12 cellular contexts compared by ENCODE assay signal in genomic region chr6:90121982-90122381, GRCh38.
A peak's percentile ranks its signal among the peaks of the same experiment; 100 is the strongest.
DNase-seq lines count a peak whose midpoint lies in the region; ATAC-seq, FAIRE-seq and TF ChIP-seq lines count a peak whose summit lies in the region.
"Had no signal": no experiment of that assay in that cellular context is flagged by ENCODE, and none has a peak within 500 bp of the region (broad histone marks: within the 10 kb centered on the region; RNA-seq: fewer than 3 reads in every experiment).

No MANE protein-coding gene starts in this region.

- peaks cover 5 to 7% of the 10 kb centered on the region in 2 donors for H3K9me3 Mint-ChIP-seq in activated naive CD4-positive, alpha-beta T cell treated with anti-CD3 and anti-CD28 coated beads, Interleukin-2, amount 50 U/mL, for 72 hours
- peaks cover 2% of the 10 kb centered on the region for H3K9me3 Mint-ChIP-seq in astrocyte (ENCODE audit: unreplicated experiment)
- H3K9me3 Mint-ChIP-seq in stimulated activated naive CD8-positive, alpha-beta T cell treated with anti-CD3 and anti-CD28 coated beads, Interleukin-15, Interleukin-2, amounts not matched to agents 100 ng/mL and 50 ng/mL, for 24 hours, result peaks cover 8% of the 10 kb centered on the region

- H3K9me3 ChIP-seq in astrocyte (ENCODE audit: insufficient read depth, low read depth, low read length), result no peaks in the 10 kb centered on the region
- no peaks in the 10 kb centered on the region for H3K9me3 ChIP-seq in upper lobe of left lung

- H3K27me3 Mint-ChIP-seq in astrocyte (ENCODE audit: low read depth, unreplicated experiment), result no peaks in the 10 kb centered on the region
- H3K27me3 Mint-ChIP-seq in stimulated activated naive CD8-positive, alpha-beta T cell treated with anti-CD3 and anti-CD28 coated beads, Interleukin-15, Interleukin-2, amounts not matched to agents 100 ng/mL and 50 ng/mL, for 24 hours, result no peaks in the 10 kb centered on the region

- no peak overlapping the region for H3K4me2 ChIP-seq in astrocyte (ENCODE audit: low read length)

- peaks cover 19 to 32% of the 10 kb centered on the region in 2 donors for H3K36me3 Mint-ChIP-seq in activated naive CD4-positive, alpha-beta T cell treated with anti-CD3 and anti-CD28 coated beads, Interleukin-2, amount 50 U/mL, for 72 hours
- H3K36me3 Mint-ChIP-seq in astrocyte (ENCODE audit: low read depth, unreplicated experiment), result no peaks in the 10 kb centered on the region
- H3K36me3 Mint-ChIP-seq in stimulated activated naive CD8-positive, alpha-beta T cell treated with anti-CD3 and anti-CD28 coated beads, Interleukin-15, Interleukin-2, amounts not matched to agents 100 ng/mL and 50 ng/mL, for 24 hours (ENCODE audit: low read depth), result peaks cover 56% of the 10 kb centered on the region

- H3K4me1 ChIP-seq in astrocyte (ENCODE audit: insufficient read depth, low read length) (peaks cover 14% of the 10 kb centered on the region), upper lobe of left lung (peaks cover 0 to 16% (median 3%) of the 10 kb centered on the region in 4 donors)

- no peak overlapping the region for H3K9ac ChIP-seq in astrocyte (ENCODE audit: low read length)

- H3K4me1 Mint-ChIP-seq in astrocyte (ENCODE audit: low read depth, unreplicated experiment), result peaks cover 13% of the 10 kb centered on the region
- peaks cover 94% of the 10 kb centered on the region for H3K4me1 Mint-ChIP-seq in stimulated activated naive CD8-positive, alpha-beta T cell treated with anti-CD3 and anti-CD28 coated beads, Interleukin-15, Interleukin-2, amounts not matched to agents 100 ng/mL and 50 ng/mL, for 24 hours (ENCODE audit: low read depth)

- H3K27ac ChIP-seq in astrocyte (ENCODE audit: low read depth, low read length) (no peak overlapping the region), upper lobe of left lung (no peak overlapping the region)
- H3K27ac ChIP-seq: skin epidermis had no signal

- H2AFZ ChIP-seq in astrocyte (ENCODE audit: low read depth, low read length), result no peak overlapping the region

- FAIRE-seq in astrocyte (lab: Jason Lieb, UNC), result no peak

- no peak for TF ChIP-seq POLR2A in upper lobe of left lung (IDR thresholded peaks at IDR 0.05)

- 72 to 74% methylated on average over 4 of the region's 4 CpGs for WGBS in upper lobe of left lung, 2 donors

- no peak overlapping the region for H3K4me3 ChIP-seq in astrocyte (ENCODE audit: insufficient read depth, low read depth, low read length)
- H3K4me3 ChIP-seq in upper lobe of left lung, result no peak overlapping the region
- H3K4me3 ChIP-seq: skin epidermis had no signal

- no peaks in the 10 kb centered on the region for H3K36me3 ChIP-seq in astrocyte (ENCODE audit: insufficient read depth, low read length)
- H3K36me3 ChIP-seq in upper lobe of left lung, result no peaks in the 10 kb centered on the region

- H3K79me2 ChIP-seq in astrocyte (ENCODE audit: insufficient read depth, low read length), result no peaks in the 10 kb centered on the region

- H4K20me1 ChIP-seq in astrocyte (ENCODE audit: insufficient read depth, low read length), result no peaks in the 10 kb centered on the region

- H3K27me3 ChIP-seq in astrocyte (ENCODE audit: insufficient read depth, low read length), result no peaks in the 10 kb centered on the region
- no peaks in the 10 kb centered on the region for H3K27me3 ChIP-seq in upper lobe of left lung

- ATAC-seq in activated naive CD4-positive, alpha-beta T cell treated with anti-CD3 and anti-CD28 coated beads, Interleukin-2, amount 50 U/mL, for 72 hours, result peak; percentile 92 to 96
- peak; percentile 70 for ATAC-seq in HG03432 (IDR thresholded peaks at IDR 0.05; ENCODE audit: unreplicated experiment)
- no peak for ATAC-seq in upper lobe of left lung (ENCODE audit: low FRiP score in 2 of 2)

- DNase-seq in activated naive CD4-positive, alpha-beta T cell treated with anti-CD3 and anti-CD28 coated beads, Interleukin-2, amount 50 U/mL, for 72 hours (ENCODE audit: low spot score in 2 of 2), result peak in 1 of 2 donors; percentile 78
- DNase-seq in activated naive CD4-positive, alpha-beta T cell treated with Interleukin-2 at 50 U/mL for 16 hours, result no peak
- peak; percentile 39 for DNase-seq in astrocyte (ENCODE audit: low read depth)
- DNase-seq in upper lobe of left lung, result no peak
- no peak for DNase-seq in cerebellar nuclear complex (lab: John Stamatoyannopoulos, UW)
- DNase-seq in COR-L47 (lab: John Stamatoyannopoulos, UW), result no peak
- DNase-seq: AML-193; effector CD4-positive, alpha-beta T cell; NCI-H510A had no signal

- TF ChIP-seq CTCF in astrocyte (IDR thresholded peaks at IDR 0.05; ENCODE audit: insufficient read depth, low read depth, low read length), result no peak
- no peak for TF ChIP-seq CTCF in upper lobe of left lung (IDR thresholded peaks at IDR 0.05)

- TF ChIP-seq EP300 in upper lobe of left lung (IDR thresholded peaks at IDR 0.05), result no peak

- peak overlapping the region; percentile 89 to 93 for H3K27ac Mint-ChIP-seq in activated naive CD4-positive, alpha-beta T cell treated with anti-CD3 and anti-CD28 coated beads, Interleukin-2, amount 50 U/mL, for 72 hours
- no peak overlapping the region for H3K27ac Mint-ChIP-seq in astrocyte (ENCODE audit: unreplicated experiment)
- peak overlapping the region; percentile 91 for H3K27ac Mint-ChIP-seq in stimulated activated naive CD8-positive, alpha-beta T cell treated with anti-CD3 and anti-CD28 coated beads, Interleukin-15, Interleukin-2, amounts not matched to agents 100 ng/mL and 50 ng/mL, for 24 hours

- H3K4me3 Mint-ChIP-seq in astrocyte (ENCODE audit: unreplicated experiment), result no peak overlapping the region
- H3K4me3 Mint-ChIP-seq in stimulated activated naive CD8-positive, alpha-beta T cell treated with anti-CD3 and anti-CD28 coated beads, Interleukin-15, Interleukin-2, amounts not matched to agents 100 ng/mL and 50 ng/mL, for 24 hours, result peak overlapping the region; percentile 55

Comparison
In these comparisons a context has a peak if more than half of its experiments do, and no peak if none do; other contexts are left out.
1. ATAC-seq: peak in activated naive CD4-positive, alpha-beta T cell treated with anti-CD3 and anti-CD28 coated beads, Interleukin-2, amount 50 U/mL, for 72 hours (2 of 2) and HG03432 (single experiment); none in upper lobe of left lung (0 of 2).